In genomic region chr4:77308843-77309242, GRCh38 we compare ENCODE assay signal across 1 cellular context.
TF ChIP-seq lines count a peak whose summit lies in the region.

No MANE protein-coding gene starts in this region.

TF ChIP-seq in K562, 482 proteins besides CTCF, POLR2A, EP300 and RAD21 (continued from another document):
- TF ChIP-seq ZBTB40 (IDR thresholded peaks at IDR 0.05) = no peak
- TF ChIP-seq ZBTB40 (CRISPR knock-in tag; IDR thresholded peaks at IDR 0.05) = no peak
- no peak for TF ChIP-seq RERE (CRISPR knock-in tag; IDR thresholded peaks at IDR 0.05; ENCODE audit: borderline replicate concordance)
- TF ChIP-seq JUNB (CRISPR knock-in tag; conservative IDR thresholded peaks at IDR 0.05) = no peak
- no peak for TF ChIP-seq GTF2E2 (tag; IDR thresholded peaks at IDR 0.05)
- no peak for TF ChIP-seq GTF3C2 (IDR thresholded peaks at IDR 0.05; ENCODE audit: borderline replicate concordance, extremely low read depth, insufficient read length)
